ENCODE assay signal across 42 cellular contexts in the genomic region with DNA sequence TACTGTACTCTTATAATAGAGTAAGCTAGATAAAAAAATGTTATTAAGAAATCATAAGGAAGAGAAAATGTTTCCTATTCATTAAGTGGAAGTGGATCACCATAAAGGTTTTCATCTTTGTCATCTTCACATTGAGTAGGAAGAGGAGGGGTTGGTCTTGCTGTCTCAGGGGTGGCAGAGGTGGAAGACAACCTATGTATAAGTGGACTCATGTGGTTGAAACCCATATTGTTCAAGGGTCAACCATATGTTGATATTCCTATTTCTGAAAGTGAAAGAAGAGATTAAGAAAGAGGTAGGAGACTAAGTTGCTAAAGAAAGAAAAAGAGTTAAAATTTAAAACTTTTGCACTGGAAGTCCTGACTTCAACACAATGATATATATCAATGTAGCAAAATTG. TPM values are rescaled to one million over a fixed set of nuclear protein-coding genes. Genes with fewer than 3 reads are reported as not detected.
"Had no signal": no experiment of that assay in that cellular context is flagged by ENCODE, and none has a peak within 500 bp of the region (broad histone marks: within the 10 kb centered on the region; RNA-seq: fewer than 3 reads in every experiment).

No MANE protein-coding gene starts in this region.

- H3K27me3 Mint-ChIP-seq: activated naive CD4-positive, alpha-beta T cell treated with anti-CD3 and anti-CD28 coated beads, Interleukin-2, amount 10 ng/mL, durations not matched to agents 7 days and 5 days; activated naive CD4-positive, alpha-beta T cell treated with anti-CD3 and anti-CD28 coated beads, Interleukin-2, amount 50 U/mL, for 24 hours; activated naive CD8-positive, alpha-beta T cell; activated naive CD8-positive, alpha-beta T cell treated with anti-CD3 and anti-CD28 coated beads, Interleukin-2, amount 10 ng/mL, durations not matched to agents 7 days and 5 days; activated naive CD8-positive, alpha-beta T cell treated with anti-CD3 and anti-CD28 coated beads, Interleukin-2, amount 50 U/mL, for 24 hours; activated T-helper 17 cell treated with anti-CD3 and anti-CD28 coated beads, Interleukin-2, amount 50 U/mL, for 72 hours had no signal

- H3K9me3 ChIP-seq: adrenal gland, ascending aorta, body of pancreas, breast epithelium had no signal

- H3K27ac Mint-ChIP-seq: activated naive CD4-positive, alpha-beta T cell treated with anti-CD3 and anti-CD28 coated beads for 36 hours; activated naive CD4-positive, alpha-beta T cell treated with anti-CD3 and anti-CD28 coated beads, Interleukin-2, amount 10 ng/mL, durations not matched to agents 7 days and 5 days; activated naive CD4-positive, alpha-beta T cell treated with anti-CD3 and anti-CD28 coated beads, Interleukin-2, amount 50 U/mL, for 24 hours; activated naive CD4-positive, alpha-beta T cell treated with anti-CD3 and anti-CD28 coated beads, Interleukin-2, amount 50 U/mL, for 72 hours; activated naive CD8-positive, alpha-beta T cell; activated naive CD8-positive, alpha-beta T cell treated with anti-CD3 and anti-CD28 coated beads for 36 hours; activated naive CD8-positive, alpha-beta T cell treated with anti-CD3 and anti-CD28 coated beads, Interleukin-2, amount 10 ng/mL, durations not matched to agents 7 days and 5 days; activated naive CD8-positive, alpha-beta T cell treated with anti-CD3 and anti-CD28 coated beads, Interleukin-2, amount 50 U/mL, for 24 hours; activated T-cell treated with anti-CD3 and anti-CD28 coated beads, Interleukin-2, amount 50 U/mL, for 72 hours; activated T-helper 1 cell treated with anti-CD3 and anti-CD28 coated beads, Interleukin-12 subunit alpha, Interleukin-12 subunit beta, Interleukin-2, Interleukin-4 antibody, amounts not matched to agents 30 ng/mL and 10 ng/mL and 1 ng/mL, durations not matched to agents 14 hours and 24 hours and 36 hours; activated T-helper 17 cell treated with anti-CD3 and anti-CD28 coated beads, Interleukin-2, amount 50 U/mL, for 72 hours; activated T-helper 2 cell treated with anti-CD3 and anti-CD28 coated beads, Interferon-gamma antibody, Interleukin-2, Interleukin-4, amounts not matched to agents 10 μg/mL and 5 μg/mL and 100 μg/mL, durations not matched to agents 14 hours and 24 hours and 36 hours; brain had no signal

- DNase-seq: activated effector memory CD4-positive, alpha-beta T cell treated with anti-CD3 and anti-CD28 coated beads, Interleukin-2, amount 50 U/mL, for 16 hours; activated effector memory CD4-positive, alpha-beta T cell treated with Interleukin-2 at 50 U/mL for 16 hours; activated gamma-delta T cell; activated gamma-delta T cell treated with Interleukin-2 at 50 U/mL for 16 hours; activated naive CD4-positive, alpha-beta T cell; activated naive CD4-positive, alpha-beta T cell treated with anti-CD3 and anti-CD28 coated beads for 36 hours; activated naive CD4-positive, alpha-beta T cell treated with anti-CD3 and anti-CD28 coated beads, Interleukin-2, amount 10 ng/mL, durations not matched to agents 7 days and 5 days; activated naive CD4-positive, alpha-beta T cell treated with anti-CD3 and anti-CD28 coated beads, Interleukin-2, amount 50 U/mL, for 16 hours; activated naive CD4-positive, alpha-beta T cell treated with Interleukin-2 at 50 U/mL for 16 hours; activated naive CD8-positive, alpha-beta T cell treated with anti-CD3 and anti-CD28 coated beads for 36 hours; activated naive CD8-positive, alpha-beta T cell treated with anti-CD3 and anti-CD28 coated beads, Interleukin-2, amount 10 ng/mL, durations not matched to agents 7 days and 5 days; activated naive CD8-positive, alpha-beta T cell treated with anti-CD3 and anti-CD28 coated beads, Interleukin-2, amount 50 U/mL, for 24 hours; activated T-cell treated with anti-CD3 and anti-CD28 coated beads, Interleukin-2, amount 50 U/mL, for 4 hours; activated T-cell treated with anti-CD3 and anti-CD28 coated beads, Interleukin-2, amount 50 U/mL, for 48 hours; activated T-cell treated with anti-CD3 and anti-CD28 coated beads, Interleukin-2, amount 50 U/mL, for 72 hours; adrenal gland; amniotic stem cell; anterior cingulate cortex; aorta; body of pancreas; brain microvascular endothelial cell; caudate nucleus; central memory CD4-positive, alpha-beta T cell; cerebellar nuclear complex had no signal

- H3K36me3 ChIP-seq: adrenal gland, ascending aorta, brain microvascular endothelial cell, breast epithelium, cardiac muscle cell had no signal

- H3K9me3 Mint-ChIP-seq: activated naive CD4-positive, alpha-beta T cell treated with anti-CD3 and anti-CD28 coated beads for 36 hours; activated naive CD8-positive, alpha-beta T cell treated with anti-CD3 and anti-CD28 coated beads for 36 hours; activated naive CD8-positive, alpha-beta T cell treated with anti-CD3 and anti-CD28 coated beads, Interleukin-2, amount 10 ng/mL, durations not matched to agents 7 days and 5 days; activated naive CD8-positive, alpha-beta T cell treated with anti-CD3 and anti-CD28 coated beads, Interleukin-2, amount 50 U/mL, for 24 hours; activated T-cell treated with anti-CD3 and anti-CD28 coated beads, Interleukin-2, amount 50 U/mL, for 4 hours; activated T-cell treated with anti-CD3 and anti-CD28 coated beads, Interleukin-2, amount 50 U/mL, for 72 hours had no signal

- FAIRE-seq: astrocyte, bronchial epithelial cell, colon had no signal

- H3K36me3 Mint-ChIP-seq: activated naive CD4-positive, alpha-beta T cell treated with anti-CD3 and anti-CD28 coated beads, Interleukin-2, amount 10 ng/mL, durations not matched to agents 7 days and 5 days; activated naive CD4-positive, alpha-beta T cell treated with anti-CD3 and anti-CD28 coated beads, Interleukin-2, amount 50 U/mL, for 24 hours; activated naive CD4-positive, alpha-beta T cell treated with anti-CD3 and anti-CD28 coated beads, Interleukin-2, amount 50 U/mL, for 72 hours; activated naive CD8-positive, alpha-beta T cell; activated naive CD8-positive, alpha-beta T cell treated with anti-CD3 and anti-CD28 coated beads for 36 hours; activated naive CD8-positive, alpha-beta T cell treated with anti-CD3 and anti-CD28 coated beads, Interleukin-2, amount 10 ng/mL, durations not matched to agents 7 days and 5 days; brain had no signal

- H3K4me3 ChIP-seq: adrenal gland, ascending aorta, body of pancreas, breast epithelium, cardiac muscle cell had no signal

- H3K4me3 Mint-ChIP-seq: activated naive CD4-positive, alpha-beta T cell treated with anti-CD3 and anti-CD28 coated beads for 36 hours; activated naive CD4-positive, alpha-beta T cell treated with anti-CD3 and anti-CD28 coated beads, Interleukin-2, amount 10 ng/mL, durations not matched to agents 7 days and 5 days; activated naive CD4-positive, alpha-beta T cell treated with anti-CD3 and anti-CD28 coated beads, Interleukin-2, amount 50 U/mL, for 24 hours; activated naive CD8-positive, alpha-beta T cell; activated naive CD8-positive, alpha-beta T cell treated with anti-CD3 and anti-CD28 coated beads for 36 hours; activated naive CD8-positive, alpha-beta T cell treated with anti-CD3 and anti-CD28 coated beads, Interleukin-2, amount 10 ng/mL, durations not matched to agents 7 days and 5 days; activated naive CD8-positive, alpha-beta T cell treated with anti-CD3 and anti-CD28 coated beads, Interleukin-2, amount 50 U/mL, for 24 hours; activated T-cell treated with anti-CD3 and anti-CD28 coated beads, Interleukin-2, amount 50 U/mL, for 4 hours; activated T-cell treated with anti-CD3 and anti-CD28 coated beads, Interleukin-2, amount 50 U/mL, for 72 hours; activated T-helper 1 cell treated with anti-CD3 and anti-CD28 coated beads, Interleukin-12 subunit alpha, Interleukin-12 subunit beta, Interleukin-2, Interleukin-4 antibody, amounts not matched to agents 30 ng/mL and 10 ng/mL and 1 ng/mL, durations not matched to agents 14 hours and 24 hours and 36 hours; activated T-helper 17 cell treated with anti-CD3 and anti-CD28 coated beads, Interleukin-2, amount 50 U/mL, for 72 hours; brain; central memory CD8-positive, alpha-beta T cell had no signal

- H3K4me1 Mint-ChIP-seq: activated naive CD4-positive, alpha-beta T cell treated with anti-CD3 and anti-CD28 coated beads, Interleukin-2, amount 10 ng/mL, durations not matched to agents 7 days and 5 days; activated naive CD4-positive, alpha-beta T cell treated with anti-CD3 and anti-CD28 coated beads, Interleukin-2, amount 50 U/mL, for 24 hours; activated naive CD8-positive, alpha-beta T cell treated with anti-CD3 and anti-CD28 coated beads for 36 hours; activated naive CD8-positive, alpha-beta T cell treated with anti-CD3 and anti-CD28 coated beads, Interleukin-2, amount 10 ng/mL, durations not matched to agents 7 days and 5 days; activated naive CD8-positive, alpha-beta T cell treated with anti-CD3 and anti-CD28 coated beads, Interleukin-2, amount 50 U/mL, for 24 hours; activated T-helper 17 cell treated with anti-CD3 and anti-CD28 coated beads, Interleukin-2, amount 50 U/mL, for 72 hours; brain; central memory CD8-positive, alpha-beta T cell had no signal

- H3K27me3 ChIP-seq: adrenal gland, ascending aorta, body of pancreas, brain microvascular endothelial cell, breast epithelium, cardiac muscle cell had no signal

- H3K4me1 ChIP-seq: adrenal gland, ascending aorta, body of pancreas, breast epithelium had no signal

- ATAC-seq: activated naive CD4-positive, alpha-beta T cell treated with anti-CD3 and anti-CD28 coated beads, Interleukin-2, amount 50 U/mL, for 72 hours; activated naive CD8-positive, alpha-beta T cell treated with anti-CD3 and anti-CD28 coated beads, Interleukin-2, amount 50 U/mL, for 24 hours; activated T-cell treated with anti-CD3 and anti-CD28 coated beads, Interleukin-2, amount 50 U/mL, for 4 hours; activated T-cell treated with anti-CD3 and anti-CD28 coated beads, Interleukin-2, amount 50 U/mL, for 72 hours; activated T-helper 17 cell treated with anti-CD3 and anti-CD28 coated beads, Interleukin-2, amount 50 U/mL, for 72 hours; body of pancreas had no signal

- H3K27ac ChIP-seq: adrenal gland, ascending aorta, body of pancreas, brain microvascular endothelial cell, breast epithelium, cardiac muscle cell had no signal

RNA-seq across cellular contexts. Expression of a gene that starts 4.9 kb away (rescaled TPM):
- total RNA-seq: activated naive CD4-positive, alpha-beta T cell treated with anti-CD3 and anti-CD28 coated beads for 36 hours; activated naive CD4-positive, alpha-beta T cell treated with anti-CD3 and anti-CD28 coated beads, Interleukin-2, amount 50 U/mL, for 72 hours; activated naive CD8-positive, alpha-beta T cell treated with anti-CD3 and anti-CD28 coated beads for 36 hours; activated naive CD8-positive, alpha-beta T cell treated with anti-CD3 and anti-CD28 coated beads, Interleukin-2, amount 10 ng/mL, durations not matched to agents 7 days and 5 days; activated T-cell treated with anti-CD3 and anti-CD28 coated beads, Interleukin-2, amount 50 U/mL, for 4 hours; activated T-cell treated with anti-CD3 and anti-CD28 coated beads, Interleukin-2, amount 50 U/mL, for 72 hours; activated T-helper 1 cell treated with anti-CD3 and anti-CD28 coated beads, Interleukin-12 subunit alpha, Interleukin-12 subunit beta, Interleukin-2, Interleukin-4 antibody, amounts not matched to agents 30 ng/mL and 10 ng/mL and 1 ng/mL, durations not matched to agents 14 hours and 24 hours and 36 hours; activated T-helper 17 cell treated with anti-CD3 and anti-CD28 coated beads, Interleukin-2, amount 50 U/mL, for 72 hours; activated T-helper 2 cell treated with anti-CD3 and anti-CD28 coated beads, Interferon-gamma antibody, Interleukin-2, Interleukin-4, amounts not matched to agents 10 μg/mL and 5 μg/mL and 100 μg/mL, durations not matched to agents 14 hours and 24 hours and 36 hours; adrenal gland; aorta; ascending aorta; body of pancreas; breast epithelium; bronchial epithelial cell; cardiac muscle cell; cardiac septum; cerebellum; chondrocyte had no signal
- polyA plus RNA-seq: adipose tissue, adrenal gland, aorta, cardiac muscle cell had no signal
